1 cellular context compared by ENCODE assay signal in the genomic region with DNA sequence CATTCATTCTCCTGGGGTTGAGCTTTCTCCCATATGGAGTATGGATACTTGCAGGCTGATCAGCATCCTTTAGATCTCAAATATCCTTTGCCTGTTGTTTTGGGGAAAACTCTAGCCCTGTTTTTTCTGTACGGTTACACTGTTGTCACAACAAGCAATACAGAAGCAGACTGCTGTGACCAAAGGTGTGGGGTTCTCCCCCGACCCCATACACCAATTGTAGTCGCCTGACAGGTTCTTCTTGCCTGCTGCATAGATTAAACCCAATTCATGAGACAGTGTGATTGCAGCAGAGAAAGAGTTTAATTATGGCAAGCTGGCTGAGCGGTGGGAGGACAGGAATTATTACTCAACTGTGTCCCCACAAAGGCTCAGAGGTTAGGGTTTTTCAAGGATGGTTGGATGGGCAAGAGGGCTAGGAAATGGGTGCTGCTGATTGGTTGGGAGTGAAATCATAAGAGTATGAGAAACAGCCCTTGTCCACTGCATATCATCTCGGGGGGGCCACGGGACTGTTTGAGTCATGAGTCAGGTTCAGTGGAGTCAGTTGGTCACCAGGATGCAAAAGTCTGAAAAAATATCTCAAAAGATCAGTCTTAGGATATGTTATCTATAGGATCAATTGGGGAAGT.
TF ChIP-seq lines count a peak whose summit lies in the region.

No MANE protein-coding gene starts in this region.

TF ChIP-seq in IMR-90, 13 proteins besides CTCF, POLR2A, EP300 and RAD21:
- no peak for TF ChIP-seq RCOR1 (IDR thresholded peaks at IDR 0.05; ENCODE audit: insufficient replicate concordance, low read length)
- no peak for TF ChIP-seq MXI1 (IDR thresholded peaks at IDR 0.05; ENCODE audit: borderline replicate concordance, low read depth, low read length)
- TF ChIP-seq MAFK (IDR thresholded peaks at IDR 0.05; ENCODE audit: low read depth, low read length), result no peak
- TF ChIP-seq, protein P1, sequence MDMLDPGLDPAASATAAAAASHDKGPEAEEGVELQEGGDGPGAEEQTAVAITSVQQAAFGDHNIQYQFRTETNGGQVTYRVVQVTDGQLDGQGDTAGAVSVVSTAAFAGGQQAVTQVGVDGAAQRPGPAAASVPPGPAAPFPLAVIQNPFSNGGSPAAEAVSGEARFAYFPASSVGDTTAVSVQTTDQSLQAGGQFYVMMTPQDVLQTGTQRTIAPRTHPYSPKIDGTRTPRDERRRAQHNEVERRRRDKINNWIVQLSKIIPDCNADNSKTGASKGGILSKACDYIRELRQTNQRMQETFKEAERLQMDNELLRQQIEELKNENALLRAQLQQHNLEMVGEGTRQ (IDR thresholded peaks at IDR 0.05; ENCODE audit: low read depth, low read length), result no peak
- TF ChIP-seq CHD1 (IDR thresholded peaks at IDR 0.05; ENCODE audit: low read depth, low read length), result no peak
- TF ChIP-seq CEBPB (IDR thresholded peaks at IDR 0.05; ENCODE audit: low read depth, low read length), result no peak
- no peak for TF ChIP-seq FOS (IDR thresholded peaks at IDR 0.05; ENCODE audit: low read depth, low read length)
- TF ChIP-seq SMC3 (IDR thresholded peaks at IDR 0.05; ENCODE audit: low read depth, low read length), result no peak
- no peak for TF ChIP-seq NFE2L2 (IDR thresholded peaks at IDR 0.05; ENCODE audit: low read depth, low read length)
- no peak for TF ChIP-seq BHLHE40 (IDR thresholded peaks at IDR 0.05; ENCODE audit: low read depth, low read length)
- TF ChIP-seq MAZ (IDR thresholded peaks at IDR 0.05; ENCODE audit: borderline replicate concordance, low read depth, low read length), result no peak
- no peak for TF ChIP-seq RFX5 (IDR thresholded peaks at IDR 0.05; ENCODE audit: low read depth, low read length)
- TF ChIP-seq, protein P2, sequence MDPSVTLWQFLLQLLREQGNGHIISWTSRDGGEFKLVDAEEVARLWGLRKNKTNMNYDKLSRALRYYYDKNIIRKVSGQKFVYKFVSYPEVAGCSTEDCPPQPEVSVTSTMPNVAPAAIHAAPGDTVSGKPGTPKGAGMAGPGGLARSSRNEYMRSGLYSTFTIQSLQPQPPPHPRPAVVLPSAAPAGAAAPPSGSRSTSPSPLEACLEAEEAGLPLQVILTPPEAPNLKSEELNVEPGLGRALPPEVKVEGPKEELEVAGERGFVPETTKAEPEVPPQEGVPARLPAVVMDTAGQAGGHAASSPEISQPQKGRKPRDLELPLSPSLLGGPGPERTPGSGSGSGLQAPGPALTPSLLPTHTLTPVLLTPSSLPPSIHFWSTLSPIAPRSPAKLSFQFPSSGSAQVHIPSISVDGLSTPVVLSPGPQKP (IDR thresholded peaks at IDR 0.05; ENCODE audit: borderline replicate concordance, low read depth, low read length), result no peak
